27 cellular contexts compared by ENCODE assay signal in the genomic region with DNA sequence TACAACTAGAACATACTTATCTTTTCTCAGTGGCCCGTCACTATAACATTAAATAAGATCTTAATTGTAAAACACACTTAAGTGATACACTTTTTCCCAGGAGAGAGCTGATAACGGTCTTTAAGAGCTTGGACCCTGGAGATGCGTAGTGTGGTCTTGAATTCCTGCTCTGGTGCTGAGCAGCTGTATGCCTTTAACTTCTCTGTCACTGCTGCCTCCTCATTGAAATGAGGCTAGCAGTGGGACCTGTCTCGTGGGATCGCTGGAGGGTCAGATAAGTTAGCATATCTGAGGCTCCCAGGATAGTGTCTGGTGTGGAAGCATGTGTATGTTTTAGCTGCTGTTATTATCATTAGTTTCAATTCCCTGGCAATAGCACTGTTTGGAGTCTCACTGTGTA.
A peak's percentile ranks its signal among the peaks of the same experiment; 100 is the strongest.
DNase-seq lines count a peak whose midpoint lies in the region; ATAC-seq and TF ChIP-seq lines count a peak whose summit lies in the region.
"Had no signal": no experiment of that assay in that cellular context is flagged by ENCODE, and none has a peak within 500 bp of the region (broad histone marks: within the 10 kb centered on the region; RNA-seq: fewer than 3 reads in every experiment).

No MANE protein-coding gene starts in this region.

- H3K27me3 ChIP-seq in H9 (ENCODE audit: insufficient read depth, low read length) (no peaks in the 10 kb centered on the region), trophoblast cell (ENCODE audit: insufficient read depth, low read length) (no peaks in the 10 kb centered on the region)
- H3K27me3 ChIP-seq: MG63 had no signal

- no CpG with 5 or more reads among the region's 5 CpGs for WGBS in H9 (ENCODE audit: extremely low coverage, insufficient read length, low lambda C conversion rate)
- no CpG with 5 or more reads among the region's 5 CpGs for WGBS in trophoblast cell (ENCODE audit: extremely low coverage, insufficient coverage, insufficient read length)

- no peak overlapping the region for H3K9ac ChIP-seq in H9 (ENCODE audit: extremely low read depth, insufficient read length, low read length)
- H3K9ac ChIP-seq in trophoblast cell (ENCODE audit: low read length) = no peak overlapping the region
- H3K9ac ChIP-seq: GM23248 had no signal

- no peak overlapping the region for H2BK15ac ChIP-seq in H9 (ENCODE audit: low read depth, low read length)

- no peak overlapping the region for H3K56ac ChIP-seq in H9 (ENCODE audit: insufficient read length, low read depth, low read length)

- H3K23me2 ChIP-seq in H9 (ENCODE audit: insufficient read length, low read depth, low read length, poor library complexity, severe bottlenecking) = no peaks in the 10 kb centered on the region

- H3K79me2 ChIP-seq in H9 (ENCODE audit: insufficient read depth, low read length) (no peaks in the 10 kb centered on the region), trophoblast cell (ENCODE audit: control insufficient read depth, insufficient read depth, low read length, poor library complexity) (no peaks in the 10 kb centered on the region)

- TF ChIP-seq CTCF in H9 (conservative IDR thresholded peaks at IDR 0.05) (no peak), fibroblast of villous mesenchyme (IDR thresholded peaks at IDR 0.05; ENCODE audit: insufficient read depth, low read depth, low read length) (no peak)

- 0 out of 7 replicates have a peak overlapping the region, but pooled peaks of 2 of the 3 experiments have one; percentile 24 to 33 for H3K27ac Mint-ChIP-seq in H9
- H3K27ac Mint-ChIP-seq: CD8-positive, alpha-beta T cell; HFFc6 had no signal

- H4K91ac ChIP-seq in H9 (ENCODE audit: insufficient read length, low read depth, low read length) = no peak overlapping the region
- no peak overlapping the region for H4K91ac ChIP-seq in trophoblast cell (ENCODE audit: low read depth, low read length)

- no peak overlapping the region for H4K5ac ChIP-seq in H9 (ENCODE audit: insufficient read length, low read depth, low read length)

- no peak for ATAC-seq in stimulated activated naive CD8-positive, alpha-beta T cell treated with anti-CD3 and anti-CD28 coated beads, Interleukin-15, Interleukin-2, amounts not matched to agents 100 U/mL and 50 U/mL, for 24 hours
- ATAC-seq: A549; CD8-positive, alpha-beta T cell; SK-N-SH treated with all-trans-retinoic acid at 6 μM for 48 hours had no signal

- no peak overlapping the region for H3K23ac ChIP-seq in H9 (ENCODE audit: insufficient read length, low read depth, low read length)
- H3K23ac ChIP-seq in trophoblast cell (ENCODE audit: low read length) = no peak overlapping the region

- H3K4me3 ChIP-seq in fibroblast of villous mesenchyme (ENCODE audit: low read depth, low read length) = no peak overlapping the region
- H3K4me3 ChIP-seq in trophoblast cell (ENCODE audit: low read depth, low read length) = no peak overlapping the region
- H3K4me3 ChIP-seq: A549, GM23248, HAP-1, MG63, PC-9 had no signal

- H2BK20ac ChIP-seq in H9 (ENCODE audit: low read depth, low read length, poor library complexity, severe bottlenecking) = no peak overlapping the region

- H3K36me3 ChIP-seq in trophoblast cell (ENCODE audit: control insufficient read depth in 1 of 2, insufficient read depth in 2 of 2, low read length in 2 of 2) = no peaks in the 10 kb centered on the region
- H3K36me3 ChIP-seq: HAP-1, MG63 had no signal

- H3K36me3 Mint-ChIP-seq in H9 (ENCODE audit: insufficient read depth in 1 of 3, low read depth in 3 of 3) = peaks cover 0 to 14% (median 4%) of the 10 kb centered on the region in 3 experiments; a peak in 5 of 7 replicates

- H3K9me3 ChIP-seq in H9 (ENCODE audit: control insufficient read depth, low read depth, low read length) = no peaks in the 10 kb centered on the region
- H3K9me3 ChIP-seq in trophoblast cell (ENCODE audit: insufficient read depth, low read depth, low read length) = no peaks in the 10 kb centered on the region
- H3K9me3 ChIP-seq: A549, HAP-1, MG63 had no signal

- H2BK120ac ChIP-seq in H9 (ENCODE audit: low read depth, low read length, poor library complexity, severe bottlenecking) (no peak overlapping the region), trophoblast cell (ENCODE audit: insufficient read depth, low read length, poor library complexity) (no peak overlapping the region)

- H3K79me1 ChIP-seq in H9 (ENCODE audit: insufficient read depth, low read depth, low read length, poor library complexity, severe bottlenecking) (no peaks in the 10 kb centered on the region), trophoblast cell (ENCODE audit: low read length) (peaks cover 2% of the 10 kb centered on the region)

- peaks cover 6 to 13% of the 10 kb centered on the region in 2 experiments; a peak in 2 of 4 replicates for H3K4me1 Mint-ChIP-seq in H9

- no peaks in the 10 kb centered on the region for H4K20me1 ChIP-seq in H9 (ENCODE audit: control insufficient read depth, insufficient read depth, insufficient read length)

- DNase-seq in H9 (no peak), SK-N-DZ (ENCODE audit: low spot score) (peak; percentile 71), fibroblast of villous mesenchyme (ENCODE audit: low read depth) (peak; percentile 3), trophoblast cell (no peak), NCI-H1436 (lab: John Stamatoyannopoulos, UW) (no peak), HUDEP-2 (lab: John Stamatoyannopoulos, UW; ENCODE audit: unreplicated experiment in 76 of 76) (no peak)
- no peak for DNase-seq in stimulated activated naive CD8-positive, alpha-beta T cell treated with anti-CD3 and anti-CD28 coated beads, Interleukin-15, Interleukin-2, amounts not matched to agents 100 U/mL and 50 U/mL, for 24 hours
- DNase-seq: Caco-2; CD8-positive, alpha-beta T cell; GM23248; HFFc6; KG1; MG63; NCI-H1105 treated with DMSO at 0.1 percent for 48 hours; NCI-H1694; NCI-H2029 treated with DMSO at 0.1 percent for 48 hours; NCI-H446 treated with DMSO at 0.1 percent for 48 hours; NCI-H526; NCI-H82; NK-92 treated with Interleukin-12 subunit alpha and Interleukin-12 subunit beta, amount 100 ng/mL, for 24 hours; PC-9; RPMI8226; SIG-M5 had no signal

- 0 out of 2 replicates have a peak, but pooled peaks cover 2% of the 10 kb centered on the region for H3K4me1 ChIP-seq in H9 (ENCODE audit: insufficient read depth, low read length)
- H3K4me1 ChIP-seq in trophoblast cell (ENCODE audit: control insufficient read depth in 1 of 2, insufficient read depth in 2 of 2, low read length in 2 of 2) = peaks cover 0 to 7% of the 10 kb centered on the region in 2 experiments
- H3K4me1 ChIP-seq: HAP-1 had no signal

- H3K9me3 Mint-ChIP-seq in H9 = peaks cover 11 to 15% of the 10 kb centered on the region in 2 experiments

- no peak overlapping the region for H3K4me3 Mint-ChIP-seq in H9
- H3K4me3 Mint-ChIP-seq: CD8-positive, alpha-beta T cell; HFFc6 had no signal

- H3K4me2 ChIP-seq in H9 (ENCODE audit: insufficient read depth, insufficient read length, low read length) (no peak overlapping the region), trophoblast cell (ENCODE audit: low read length) (no peak overlapping the region)
- H3K4me2 ChIP-seq: A549, PC-9 had no signal

- H3K4ac ChIP-seq in H9 (ENCODE audit: low read depth, low read length) = no peak overlapping the region
- no peak overlapping the region for H3K4ac ChIP-seq in trophoblast cell (ENCODE audit: low read depth, low read length)

- no peak overlapping the region for H4K12ac ChIP-seq in trophoblast cell (ENCODE audit: low read depth, low read length)

- H3K18ac ChIP-seq in H9 (ENCODE audit: insufficient read length, low read depth, low read length) (no peak overlapping the region), trophoblast cell (ENCODE audit: low read length) (peak overlapping the region; percentile 29)

- H2BK5ac ChIP-seq in H9 (ENCODE audit: insufficient read length, low read length) = no peak overlapping the region
- no peak overlapping the region for H2BK5ac ChIP-seq in trophoblast cell (ENCODE audit: low read depth, low read length, poor library complexity)

- H4K8ac ChIP-seq in H9 (replicated peaks; ENCODE audit: insufficient read length, low read depth, low read length) (no peak overlapping the region), trophoblast cell (ENCODE audit: low read depth, low read length) (no peak overlapping the region)

- H2AK5ac ChIP-seq in H9 (ENCODE audit: insufficient read length, low read length) (no peak overlapping the region), trophoblast cell (ENCODE audit: low read length) (no peak overlapping the region)

- H3K27ac ChIP-seq in H9 (ENCODE audit: insufficient read length, low read depth, low read length) = no peak overlapping the region
- H3K27ac ChIP-seq in trophoblast cell (ENCODE audit: low read depth, low read length) = no peak overlapping the region
- H3K27ac ChIP-seq: A549, C4-2B, GM23248, PC-9 had no signal

- H2BK12ac ChIP-seq in H9 (ENCODE audit: insufficient read length, low read depth, low read length) = no peak overlapping the region
- no peak overlapping the region for H2BK12ac ChIP-seq in trophoblast cell (ENCODE audit: low read length)

- no peak overlapping the region for H3K14ac ChIP-seq in H9 (ENCODE audit: insufficient read depth, low read length)
- no peak overlapping the region for H3K14ac ChIP-seq in trophoblast cell (ENCODE audit: low read length)

- no peak overlapping the region for H2AFZ ChIP-seq in H9 (ENCODE audit: low read length)
- no peak overlapping the region for H2AFZ ChIP-seq in trophoblast cell (ENCODE audit: insufficient read depth, low read length, poor library complexity)
- H2AFZ ChIP-seq: GM23248, PC-9 had no signal

- no peak overlapping the region for H3T11ph ChIP-seq in H9 (ENCODE audit: low read length)

- H3K27me3 Mint-ChIP-seq in H9 (ENCODE audit: low read depth) = no peaks in the 10 kb centered on the region

Comparison
In these comparisons a context has a peak if more than half of its experiments do, and no peak if none do; other contexts are left out.
1. DNase-seq: peak in SK-N-DZ (single experiment) and fibroblast of villous mesenchyme (single experiment); none in H9 (single experiment), trophoblast cell (0 of 2), stimulated activated naive CD8-positive, alpha-beta T cell treated with anti-CD3 and anti-CD28 coated beads, Interleukin-15, Interleukin-2, amounts not matched to agents 100 U/mL and 50 U/mL, for 24 hours (single experiment), NCI-H1436 (single experiment) and HUDEP-2 (0 of 76).